Comparison of ENCODE assay signal across 1 cellular context in genomic region chr5:134365604-134366003, GRCh38.
TF ChIP-seq lines count a peak whose summit lies in the region.

No MANE protein-coding gene starts in this region.

TF ChIP-seq in A549, 52 proteins besides CTCF, POLR2A, EP300 and RAD21 (continued from another document):
- TF ChIP-seq PBX3 (IDR thresholded peaks at IDR 0.05) (no peak), POLR2AphosphoS2 (conservative IDR thresholded peaks at IDR 0.05; ENCODE audit: low read length) (no peak), EHF (CRISPR knock-in tag; IDR thresholded peaks at IDR 0.05) (no peak), FOSL2 (IDR thresholded peaks at IDR 0.05) (no peak), FOSL2 (CRISPR knock-in tag; IDR thresholded peaks at IDR 0.05) (no peak), NPAS2 (CRISPR knock-in tag; IDR thresholded peaks at IDR 0.05; ENCODE audit: borderline replicate concordance) (no peak), BHLHE40 (IDR thresholded peaks at IDR 0.05; ENCODE audit: low read depth, low read length) (no peak)
TF ChIP-seq in A549: peak in this region for 0.
